ENCODE assay signal across 12 cellular contexts in genomic region chr5:168883253-168883880, GRCh38.
DNase-seq lines count a peak whose midpoint lies in the region; ATAC-seq and TF ChIP-seq lines count a peak whose summit lies in the region.
"Had no signal": no experiment of that assay in that cellular context is flagged by ENCODE, and none has a peak within 500 bp of the region (broad histone marks: within the 10 kb centered on the region; RNA-seq: fewer than 3 reads in every experiment).

No MANE protein-coding gene starts in this region.

- WGBS in endodermal cell (ENCODE audit: insufficient coverage in 1 of 2, insufficient read length in 1 of 2), 2 experiments, result 75 to 78% methylated on average over 8 to 17 of the region's 18 CpGs
- WGBS in thyroid gland, 2 donors, result 82 to 88% methylated on average over 15 to 18 of the region's 18 CpGs

- H3K9ac ChIP-seq in endodermal cell (ENCODE audit: extremely low read depth, low read length, poor library complexity, severe bottlenecking), result no peak overlapping the region
- H3K9ac ChIP-seq: BLaER1 treated with 17β-estradiol and CSF1 and Interleukin-3, amounts not matched to agents 10 nM and 100 nM had no signal

- no peak overlapping the region for H3K4me3 ChIP-seq in cardiac muscle cell
- H3K4me3 ChIP-seq in endodermal cell (ENCODE audit: low read length), result no peak overlapping the region
- no peak overlapping the region for H3K4me3 ChIP-seq in thyroid gland (replicated peaks in 1 of 3)
- H3K4me3 ChIP-seq: BLaER1 treated with 17β-estradiol and CSF1 and Interleukin-3, amounts not matched to agents 10 nM and 100 nM had no signal

- H3K4me1 Mint-ChIP-seq in endodermal cell (peaks cover 32% of the 10 kb centered on the region), nephron progenitor cell (peaks cover 2% of the 10 kb centered on the region)

- peak overlapping the region; percentile 93 for H3K27ac ChIP-seq in cardiac muscle cell
- peak overlapping the region; percentile 83 for H3K27ac ChIP-seq in endodermal cell (ENCODE audit: low read depth, low read length)
- peak overlapping the region in 1 of 3 donors; percentile 78 for H3K27ac ChIP-seq in thyroid gland
- H3K27ac ChIP-seq: 22Rv1; BLaER1 treated with 17β-estradiol and CSF1 and Interleukin-3, amounts not matched to agents 10 nM and 100 nM had no signal

- TF ChIP-seq POLR2A in thyroid gland (IDR thresholded peaks at IDR 0.05), result no peak

- H3K27ac Mint-ChIP-seq in endodermal cell, result no peak overlapping the region
- no peak overlapping the region for H3K27ac Mint-ChIP-seq in nephron progenitor cell

- no peak for ATAC-seq in left cardiac atrium
- ATAC-seq in GM21515 (IDR thresholded peaks at IDR 0.05; ENCODE audit: unreplicated experiment), result no peak
- ATAC-seq in HG02571 (IDR thresholded peaks at IDR 0.05; ENCODE audit: unreplicated experiment), result no peak

- H3K9me3 ChIP-seq in cardiac muscle cell (ENCODE audit: low read depth), result no peaks in the 10 kb centered on the region
- no peaks in the 10 kb centered on the region for H3K9me3 ChIP-seq in endodermal cell (ENCODE audit: control insufficient read depth, low read length)
- no peaks in the 10 kb centered on the region for H3K9me3 ChIP-seq in thyroid gland
- H3K9me3 ChIP-seq: BLaER1 treated with 17β-estradiol and CSF1 and Interleukin-3, amounts not matched to agents 10 nM and 100 nM had no signal

- no peaks in the 10 kb centered on the region for H3K9me3 Mint-ChIP-seq in endodermal cell
- H3K9me3 Mint-ChIP-seq in nephron progenitor cell, result no peaks in the 10 kb centered on the region

- TF ChIP-seq CTCF in cardiac muscle cell (IDR thresholded peaks at IDR 0.05; ENCODE audit: low read depth, low read length) (no peak), endodermal cell (conservative IDR thresholded peaks at IDR 0.05) (no peak), nephron progenitor cell (IDR thresholded peaks at IDR 0.05) (no peak), thyroid gland (IDR thresholded peaks at IDR 0.05) (no peak)

- H3K36me3 ChIP-seq in cardiac muscle cell, result no peaks in the 10 kb centered on the region
- no peaks in the 10 kb centered on the region for H3K36me3 ChIP-seq in endodermal cell (ENCODE audit: control insufficient read depth, insufficient read depth, low read length)
- no peaks in the 10 kb centered on the region for H3K36me3 ChIP-seq in thyroid gland
- H3K36me3 ChIP-seq: BLaER1 treated with 17β-estradiol and CSF1 and Interleukin-3, amounts not matched to agents 10 nM and 100 nM had no signal

- H3K27me3 Mint-ChIP-seq in endodermal cell (ENCODE audit: insufficient read depth) (peaks cover 25% of the 10 kb centered on the region), nephron progenitor cell (ENCODE audit: low read depth, poor library complexity) (peaks cover 3% of the 10 kb centered on the region)

- H3K4me3 Mint-ChIP-seq in endodermal cell, result no peak overlapping the region
- no peak overlapping the region for H3K4me3 Mint-ChIP-seq in nephron progenitor cell

- H3K4me1 ChIP-seq in cardiac muscle cell (ENCODE audit: low read depth), result peaks cover 95% of the 10 kb centered on the region
- peaks cover 7% of the 10 kb centered on the region for H3K4me1 ChIP-seq in endodermal cell (ENCODE audit: control insufficient read depth, insufficient read depth, low read length)
- peaks cover 37 to 40% of the 10 kb centered on the region in 2 donors for H3K4me1 ChIP-seq in thyroid gland

- H3K27me3 ChIP-seq in cardiac muscle cell (no peaks in the 10 kb centered on the region), endodermal cell (ENCODE audit: control insufficient read depth, insufficient read depth, low read length, poor library complexity, severe bottlenecking) (no peaks in the 10 kb centered on the region), thyroid gland (no peaks in the 10 kb centered on the region)
- H3K27me3 ChIP-seq: BLaER1 treated with 17β-estradiol and CSF1 and Interleukin-3, amounts not matched to agents 10 nM and 100 nM had no signal

- DNase-seq in cardiac muscle cell (ENCODE audit: low read depth in 1 of 2, low spot score in 1 of 2) (peak in 1 of 2 donors; percentile 45), left cardiac atrium (no peak), endodermal cell (peak; percentile 78), nephron progenitor cell (peak; percentile 51), thyroid gland (no peak), germinal center (ENCODE audit: low spot score) (no peak)
- DNase-seq: KG1, NCI-H1048 had no signal

- H3K36me3 Mint-ChIP-seq in endodermal cell (ENCODE audit: low read depth) (no peaks in the 10 kb centered on the region), nephron progenitor cell (ENCODE audit: low read depth) (no peaks in the 10 kb centered on the region)

- intact Hi-C loops in left cardiac atrium (cut with DNase I) (no loop called here), thyroid gland (cut with DNase I) (no loop called here)

Comparison
In these comparisons a context has a peak if more than half of its experiments do, and no peak if none do; other contexts are left out.
1. DNase-seq: peak in endodermal cell (single experiment) and nephron progenitor cell (single experiment); none in left cardiac atrium (single experiment), thyroid gland (0 of 2) and germinal center (single experiment).